ENCODE assay signal across 8 cellular contexts in genomic region chr3:41202834-41203345, GRCh38. TPM values are rescaled to one million over a fixed set of nuclear protein-coding genes. Genes with fewer than 3 reads are reported as not detected.
DNase-seq lines count a peak whose midpoint lies in the region; ATAC-seq and FAIRE-seq lines count a peak whose summit lies in the region.

No MANE protein-coding gene starts in this region.

- no peaks in the 10 kb centered on the region for H3K36me3 Mint-ChIP-seq in stimulated activated memory B cell treated with anti-CD40 and anti-IgM and Interleukin-4, amounts not matched to agents 10 μg/mL and 1 μg/mL and 100 μg/mL, for 72 hours

- peak overlapping the region; percentile 60 for H3K27ac Mint-ChIP-seq in stimulated activated memory B cell treated with anti-CD40 and anti-IgM and Interleukin-4, amounts not matched to agents 10 μg/mL and 1 μg/mL and 100 μg/mL, for 72 hours

- no peak for ATAC-seq in stimulated activated memory B cell treated with anti-CD40 and anti-IgM and Interleukin-4, amounts not matched to agents 10 μg/mL and 1 μg/mL and 100 μg/mL, for 72 hours

- H3K4me3 Mint-ChIP-seq in stimulated activated memory B cell treated with anti-CD40 and anti-IgM and Interleukin-4, amounts not matched to agents 10 μg/mL and 1 μg/mL and 100 μg/mL, for 72 hours: peak overlapping the region; percentile 60

- H3K9me3 Mint-ChIP-seq in stimulated activated memory B cell treated with anti-CD40 and anti-IgM and Interleukin-4, amounts not matched to agents 10 μg/mL and 1 μg/mL and 100 μg/mL, for 72 hours: no peaks in the 10 kb centered on the region

- H3K4me1 Mint-ChIP-seq in stimulated activated memory B cell treated with anti-CD40 and anti-IgM and Interleukin-4, amounts not matched to agents 10 μg/mL and 1 μg/mL and 100 μg/mL, for 72 hours: peaks cover 73% of the 10 kb centered on the region

- DNase-seq in SIG-M5 treated with dmso at 0.1 percent for 504 hours (lab: John Stamatoyannopoulos, UW; ENCODE audit: unreplicated experiment) (peak; percentile 13), SIG-M5 (lab: John Stamatoyannopoulos, UW) (no peak), HT-29 (ENCODE audit: low spot score) (peak; percentile 31), frontal cortex (ENCODE audit: low spot score in 2 of 2) (peak in 1 of 2 donors; percentile 22), GM19240 (ENCODE audit: insufficient read length, low spot score) (no peak), HTR-8/SVneo (ENCODE audit: insufficient read length, low spot score) (no peak)

- FAIRE-seq in TTC549 (lab: Jason Lieb, UNC) (peak; percentile 50), frontal cortex (lab: Jason Lieb, UNC) (peak; percentile 55), HTR-8/SVneo (lab: Jason Lieb, UNC) (no peak)

- H3K27me3 Mint-ChIP-seq in stimulated activated memory B cell treated with anti-CD40 and anti-IgM and Interleukin-4, amounts not matched to agents 10 μg/mL and 1 μg/mL and 100 μg/mL, for 72 hours: no peaks in the 10 kb centered on the region

RNA-seq across cellular contexts. Expression of gene CTNNB1, which starts 3.6 kb away (rescaled TPM):
- total RNA-seq in HT-29 (2014; rRNA removed; shearing (Covaris generic)): 225 TPM in 2 replicates
- 962 TPM for total RNA-seq in frontal cortex

Comparison
In these comparisons a context has a peak if more than half of its experiments do, and no peak if none do; other contexts are left out.
1. DNase-seq: peak in SIG-M5 treated with dmso at 0.1 percent for 504 hours (single experiment) and HT-29 (single experiment); none in SIG-M5 (single experiment), GM19240 (single experiment) and HTR-8/SVneo (single experiment).